Comparison of ENCODE assay signal across 8 cellular contexts in the genomic region with DNA sequence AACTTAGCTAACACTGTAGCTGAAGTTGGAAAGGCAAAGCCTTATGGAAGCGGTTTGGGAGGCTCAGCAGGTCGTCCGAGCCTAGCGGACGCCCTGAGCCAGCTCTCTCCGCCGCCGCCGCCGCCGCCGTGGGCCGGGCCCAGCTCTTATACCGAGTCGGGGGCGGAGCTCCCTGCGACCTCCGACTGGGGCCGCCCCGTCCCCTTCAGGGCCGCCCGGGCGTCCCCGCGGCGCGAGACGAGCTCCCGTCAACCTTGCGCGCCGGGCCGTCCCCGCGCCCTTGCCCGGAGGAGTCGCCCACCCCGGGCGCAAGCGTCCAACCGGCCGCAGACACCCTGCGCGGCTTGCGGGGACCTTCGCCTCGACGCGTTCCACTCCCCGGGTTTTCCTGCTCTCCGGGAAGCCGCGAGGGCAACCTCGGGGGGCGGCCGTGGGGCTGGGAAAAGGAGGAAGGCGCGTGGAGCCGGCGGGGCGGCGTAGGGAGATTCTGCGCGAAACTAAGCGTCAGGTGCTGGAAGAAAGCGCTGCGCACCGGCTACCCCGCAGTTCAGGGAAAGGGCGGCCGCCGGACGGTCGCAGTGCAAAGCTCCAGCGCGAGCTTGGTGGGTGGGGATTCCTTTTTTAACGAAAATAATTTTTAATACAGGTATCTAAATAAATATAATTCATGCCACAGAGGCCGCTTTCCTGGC. TPM values are rescaled to one million over a fixed set of nuclear protein-coding genes. Genes with fewer than 3 reads are reported as not detected.
DNase-seq lines count a peak whose midpoint lies in the region; ATAC-seq, FAIRE-seq and TF ChIP-seq lines count a peak whose summit lies in the region.

A gene with protein sequence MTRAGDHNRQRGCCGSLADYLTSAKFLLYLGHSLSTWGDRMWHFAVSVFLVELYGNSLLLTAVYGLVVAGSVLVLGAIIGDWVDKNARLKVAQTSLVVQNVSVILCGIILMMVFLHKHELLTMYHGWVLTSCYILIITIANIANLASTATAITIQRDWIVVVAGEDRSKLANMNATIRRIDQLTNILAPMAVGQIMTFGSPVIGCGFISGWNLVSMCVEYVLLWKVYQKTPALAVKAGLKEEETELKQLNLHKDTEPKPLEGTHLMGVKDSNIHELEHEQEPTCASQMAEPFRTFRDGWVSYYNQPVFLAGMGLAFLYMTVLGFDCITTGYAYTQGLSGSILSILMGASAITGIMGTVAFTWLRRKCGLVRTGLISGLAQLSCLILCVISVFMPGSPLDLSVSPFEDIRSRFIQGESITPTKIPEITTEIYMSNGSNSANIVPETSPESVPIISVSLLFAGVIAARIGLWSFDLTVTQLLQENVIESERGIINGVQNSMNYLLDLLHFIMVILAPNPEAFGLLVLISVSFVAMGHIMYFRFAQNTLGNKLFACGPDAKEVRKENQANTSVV (minus strand): TSS at position 125 of the 692 bp plus-strand sequence. CDS start 326 bp downstream, outside the sequence.

- peak; percentile 75 for DNase-seq in AG08396 (ENCODE audit: low spot score)
- DNase-seq in HUDEP-2 (lab: John Stamatoyannopoulos, UW; ENCODE audit: unreplicated experiment in 76 of 76): peak in 66 of 76 experiments; percentile 11 to 73 (median 56)
- DNase-seq in activated naive CD8-positive, alpha-beta T cell treated with anti-CD3 and anti-CD28 coated beads, Interleukin-2, amount 10 ng/mL, durations not matched to agents 7 days and 5 days: peak; percentile 70
- peak; percentile 93 for DNase-seq in cardiac septum (ENCODE audit: low spot score)
- DNase-seq in pancreas: peak; percentile 85 to 92 (median 90)
- DNase-seq in upper lobe of left lung: peak; percentile 86 to 96

- H3K27me3 Mint-ChIP-seq in activated naive CD8-positive, alpha-beta T cell treated with anti-CD3 and anti-CD28 coated beads, Interleukin-2, amount 10 ng/mL, durations not matched to agents 7 days and 5 days: peaks cover 28% of the 10 kb centered on the region

- no peak for TF ChIP-seq EP300 in upper lobe of left lung (IDR thresholded peaks at IDR 0.05)

- H3K4me3 ChIP-seq in pancreas (peak within 1 kb of the TSS; percentile 42 to 74 (median 64)), upper lobe of left lung (peak within 1 kb of the TSS; percentile 36 to 73 (median 57))

- H3K27ac ChIP-seq in pancreas (peak within 1 kb of the TSS; percentile 69 to 93 (median 85)), upper lobe of left lung (peak within 1 kb of the TSS; percentile 87 to 95 (median 94))

- no peaks in the 10 kb centered on the region for H3K27me3 ChIP-seq in pancreas
- H3K27me3 ChIP-seq in upper lobe of left lung: no peaks in the 10 kb centered on the region

- WGBS in pancreas, 2 donors: 0% methylated on average over 57 to 78 of the region's 78 CpGs
- WGBS in upper lobe of left lung, 2 donors: 0 to 1% methylated on average over 21 to 51 of the region's 78 CpGs

- ATAC-seq in GM19372 (IDR thresholded peaks at IDR 0.05; ENCODE audit: low read depth, unreplicated experiment) (peak; percentile 60), SK-N-SH treated with all-trans-retinoic acid at 6 μM for 48 hours (peak; percentile 98), pancreas (peak; percentile 93 to 98 (median 98)), upper lobe of left lung (ENCODE audit: low FRiP score in 2 of 2) (peak; percentile 97)
- ATAC-seq in activated naive CD8-positive, alpha-beta T cell treated with anti-CD3 and anti-CD28 coated beads, Interleukin-2, amount 10 ng/mL, durations not matched to agents 7 days and 5 days (ENCODE audit: low read depth): peak; percentile 95

- H3K9me3 ChIP-seq in pancreas (no peaks in the 10 kb centered on the region), upper lobe of left lung (no peaks in the 10 kb centered on the region)

- peak within 1 kb of the TSS; percentile 77 for H3K4me3 Mint-ChIP-seq in activated naive CD8-positive, alpha-beta T cell treated with anti-CD3 and anti-CD28 coated beads, Interleukin-2, amount 10 ng/mL, durations not matched to agents 7 days and 5 days

- no peaks in the 10 kb centered on the region for H3K36me3 ChIP-seq in pancreas
- H3K36me3 ChIP-seq in upper lobe of left lung: no peaks in the 10 kb centered on the region

- POLR2A ChIA-PET in activated naive CD8-positive, alpha-beta T cell treated with anti-CD3 and anti-CD28 coated beads, Interleukin-2, amount 10 ng/mL, durations not matched to agents 7 days and 5 days (lab: Charles Lee): interaction anchor here (0.6 to 1.4 kb wide), 3 partner anchors 13 to 182 kb away, joined by 3 to 8 read pairs (median 6); a partner anchor contains a TSS

- peak within 1 kb of the TSS; percentile 32 for H3K27ac Mint-ChIP-seq in activated naive CD8-positive, alpha-beta T cell treated with anti-CD3 and anti-CD28 coated beads, Interleukin-2, amount 10 ng/mL, durations not matched to agents 7 days and 5 days

- FAIRE-seq in pancreas (lab: Jason Lieb, UNC): no peak

- peaks cover 1% of the 10 kb centered on the region for H3K9me3 Mint-ChIP-seq in activated naive CD8-positive, alpha-beta T cell treated with anti-CD3 and anti-CD28 coated beads, Interleukin-2, amount 10 ng/mL, durations not matched to agents 7 days and 5 days

- peaks cover 5 to 33% (median 20%) of the 10 kb centered on the region in 3 donors for H3K4me1 ChIP-seq in pancreas
- H3K4me1 ChIP-seq in upper lobe of left lung: peaks cover 19 to 50% (median 27%) of the 10 kb centered on the region in 4 donors

- peaks cover 12% of the 10 kb centered on the region for H3K4me1 Mint-ChIP-seq in activated naive CD8-positive, alpha-beta T cell treated with anti-CD3 and anti-CD28 coated beads, Interleukin-2, amount 10 ng/mL, durations not matched to agents 7 days and 5 days

- TF ChIP-seq CTCF in pancreas (IDR thresholded peaks at IDR 0.05): no peak
- TF ChIP-seq CTCF in upper lobe of left lung (IDR thresholded peaks at IDR 0.05): peak in 1 of 6 experiments; percentile 24

- H3K36me3 Mint-ChIP-seq in activated naive CD8-positive, alpha-beta T cell treated with anti-CD3 and anti-CD28 coated beads, Interleukin-2, amount 10 ng/mL, durations not matched to agents 7 days and 5 days: no peaks in the 10 kb centered on the region

- intact Hi-C loops in cardiac septum (cut with DNase I): loop anchor here (5.0 kb wide), 1 partner anchor 114 kb away; no protein-coding TSS in a partner anchor
- intact Hi-C loops in pancreas (cut with DNase I): no loop called here

- TF ChIP-seq POLR2A in upper lobe of left lung (IDR thresholded peaks at IDR 0.05): peak in 3 of 4 donors; percentile 76 to 96 (median 91)

TF ChIP-seq in SK-N-SH treated with all-trans-retinoic acid at 6 μM for 48 hours, 23 proteins besides CTCF, POLR2A, EP300 and RAD21:
- TF ChIP-seq ISL1 (CRISPR knock-in tag; IDR thresholded peaks at IDR 0.05) (no peak), ZFP3 (CRISPR knock-in tag; IDR thresholded peaks at IDR 0.05) (no peak)
- TF ChIP-seq, protein P1, sequence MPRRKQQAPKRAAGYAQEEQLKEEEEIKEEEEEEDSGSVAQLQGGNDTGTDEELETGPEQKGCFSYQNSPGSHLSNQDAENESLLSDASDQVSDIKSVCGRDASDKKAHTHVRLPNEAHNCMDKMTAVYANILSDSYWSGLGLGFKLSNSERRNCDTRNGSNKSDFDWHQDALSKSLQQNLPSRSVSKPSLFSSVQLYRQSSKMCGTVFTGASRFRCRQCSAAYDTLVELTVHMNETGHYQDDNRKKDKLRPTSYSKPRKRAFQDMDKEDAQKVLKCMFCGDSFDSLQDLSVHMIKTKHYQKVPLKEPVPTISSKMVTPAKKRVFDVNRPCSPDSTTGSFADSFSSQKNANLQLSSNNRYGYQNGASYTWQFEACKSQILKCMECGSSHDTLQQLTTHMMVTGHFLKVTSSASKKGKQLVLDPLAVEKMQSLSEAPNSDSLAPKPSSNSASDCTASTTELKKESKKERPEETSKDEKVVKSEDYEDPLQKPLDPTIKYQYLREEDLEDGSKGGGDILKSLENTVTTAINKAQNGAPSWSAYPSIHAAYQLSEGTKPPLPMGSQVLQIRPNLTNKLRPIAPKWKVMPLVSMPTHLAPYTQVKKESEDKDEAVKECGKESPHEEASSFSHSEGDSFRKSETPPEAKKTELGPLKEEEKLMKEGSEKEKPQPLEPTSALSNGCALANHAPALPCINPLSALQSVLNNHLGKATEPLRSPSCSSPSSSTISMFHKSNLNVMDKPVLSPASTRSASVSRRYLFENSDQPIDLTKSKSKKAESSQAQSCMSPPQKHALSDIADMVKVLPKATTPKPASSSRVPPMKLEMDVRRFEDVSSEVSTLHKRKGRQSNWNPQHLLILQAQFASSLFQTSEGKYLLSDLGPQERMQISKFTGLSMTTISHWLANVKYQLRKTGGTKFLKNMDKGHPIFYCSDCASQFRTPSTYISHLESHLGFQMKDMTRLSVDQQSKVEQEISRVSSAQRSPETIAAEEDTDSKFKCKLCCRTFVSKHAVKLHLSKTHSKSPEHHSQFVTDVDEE (CRISPR knock-in tag; IDR thresholded peaks at IDR 0.05): peak; percentile 13; the same call in 1 of the 2 replicates

RNA-seq across cellular contexts. Expression of the gene that starts here (rescaled TPM):
- 1 to 10 TPM; 4.1 to 4.6 TPM for total RNA-seq in activated naive CD8-positive, alpha-beta T cell treated with anti-CD3 and anti-CD28 coated beads, Interleukin-2, amount 10 ng/mL, durations not matched to agents 7 days and 5 days
- total RNA-seq in cardiac septum: 30.3 TPM
- total RNA-seq in pancreas: 10 to 100 TPM; 31.4 to 65.8 (median 43.2) TPM
- polyA plus RNA-seq in pancreas: 10 to 100 TPM; 14.0 to 26.8 TPM
- 100 to 1,000 TPM in 5 of 6 donors, 10 to 100 TPM in 1; 67.4 to 154 (median 131) TPM for total RNA-seq in upper lobe of left lung

Comparison
In these comparisons a context has a peak if more than half of its experiments do, and no peak if none do; other contexts are left out.
1. Peak in every context shown above with its lines: DNase-seq, ATAC-seq, H3K4me3 ChIP-seq and H3K27ac ChIP-seq.